Comparison of ENCODE assay signal across 11 cellular contexts in genomic region chr14:81819910-81820309, GRCh38.
"Had no signal": no experiment of that assay in that cellular context is flagged by ENCODE, and none has a peak within 500 bp of the region (broad histone marks: within the 10 kb centered on the region; RNA-seq: fewer than 3 reads in every experiment).

No MANE protein-coding gene starts in this region.

- H3K27ac Mint-ChIP-seq: GM23338, H9, HFFc6 had no signal

- H3K36me3 ChIP-seq: HAP-1 had no signal

- DNase-seq: GM23248, GOT3, H7, H9, HCEC 1CT, HFFc6 had no signal

- FAIRE-seq: H1, H54 had no signal

- H2AFZ ChIP-seq: GM23248, GM23338 had no signal

- H3K4me3 ChIP-seq: GM23248, GM23338, HAP-1 had no signal

- H3K9ac ChIP-seq: GM23248 had no signal

- H3K4me1 Mint-ChIP-seq: GM23338 had no signal

- H3K9me3 ChIP-seq: HAP-1 had no signal

- H3K4me2 ChIP-seq: GM23338 had no signal

- H3K27ac ChIP-seq: GM23248 had no signal

- ATAC-seq: GM23338, HCT116 had no signal

- H3K4me3 Mint-ChIP-seq: GM23338, H9, HFFc6 had no signal
